In the genomic region with DNA sequence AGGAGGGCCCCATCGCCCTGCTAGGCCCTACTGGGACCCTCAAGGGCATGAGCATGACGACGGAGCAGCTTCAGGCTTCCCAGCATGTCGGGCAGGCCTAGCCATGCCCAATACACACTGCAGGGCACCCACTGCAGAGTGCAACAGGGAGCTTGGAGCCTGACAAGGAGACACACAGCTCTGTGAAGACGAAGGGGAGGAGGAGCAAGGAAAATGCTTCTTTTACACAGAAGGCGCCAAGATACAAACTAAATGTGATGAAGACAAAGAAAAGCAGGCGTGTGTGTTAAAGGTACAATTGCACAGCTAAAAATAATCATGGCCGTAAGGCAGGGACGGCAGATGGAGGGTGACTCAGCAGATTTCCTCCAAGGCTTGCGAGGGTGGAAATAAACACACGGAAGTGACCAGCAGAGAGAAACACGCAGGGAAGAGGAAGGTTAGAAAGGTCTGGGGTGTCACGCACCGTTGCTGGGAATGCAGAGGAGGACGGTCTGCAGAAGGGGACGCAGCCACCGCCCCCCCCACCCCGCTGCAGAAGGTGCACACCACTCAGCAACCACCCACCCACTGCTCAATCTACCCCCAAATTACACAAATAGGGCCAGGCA, we compare ENCODE assay signal across 7 cellular contexts.
A peak's percentile ranks its signal among the peaks of the same experiment; 100 is the strongest.
DNase-seq lines count a peak whose midpoint lies in the region; ATAC-seq and TF ChIP-seq lines count a peak whose summit lies in the region.

No MANE protein-coding gene starts in this region.

- H3K27me3 ChIP-seq in adrenal gland: no peaks in the 10 kb centered on the region

- intact Hi-C loops in adrenal gland (cut with DNase I): loop anchor here in 1 of 2 donors (10.0 kb wide), 1 partner anchor 179 kb away; the partner anchor contains the start of gene SPG7
- intact Hi-C loops in left cardiac atrium (cut with DNase I): no loop called here

- DNase-seq in GF-D8 (lab: John Stamatoyannopoulos, UW) (peak; percentile 67), NAMALWA (ENCODE audit: low spot score) (peak; percentile 39), adrenal gland (peak; percentile 65 to 92 (median 77)), left cardiac atrium (peak; percentile 67), pulmonary artery endothelial cell (ENCODE audit: low read depth, low spot score) (peak; percentile 79), NCI-H1930 (lab: John Stamatoyannopoulos, UW) (no peak)
- DNase-seq in stimulated activated CD4-positive, alpha-beta T cell treated with anti-CD3 and anti-CD28 coated beads, Interleukin-1b, Interleukin-23, amount 100 ng/mL, for 48 hours: no peak

- no peaks in the 10 kb centered on the region for H3K9me3 ChIP-seq in adrenal gland (replicated peaks in 1 of 3)

- no peaks in the 10 kb centered on the region for H3K36me3 ChIP-seq in adrenal gland (replicated peaks in 1 of 2)

- H3K4me3 ChIP-seq in adrenal gland: peak overlapping the region in 1 of 4 donors; percentile 23

- peak; percentile 69 to 72 for ATAC-seq in left cardiac atrium

- no peak for TF ChIP-seq CTCF in adrenal gland (IDR thresholded peaks at IDR 0.05)

- peaks cover 40 to 82% of the 10 kb centered on the region in 2 donors for H3K4me1 ChIP-seq in adrenal gland (replicated peaks in 1 of 2)

- peak in 1 of 2 donors; percentile 44 for TF ChIP-seq POLR2A in adrenal gland (IDR thresholded peaks at IDR 0.05)

- peak overlapping the region; percentile 50 to 97 (median 89) for H3K27ac ChIP-seq in adrenal gland

- 13 to 16% (median 15%) methylated on average over 14 to 18 of the region's 18 CpGs for WGBS in adrenal gland, 4 donors

Comparison
In these comparisons a context has a peak if more than half of its experiments do, and no peak if none do; other contexts are left out.
1. DNase-seq: peak in GF-D8 (single experiment), NAMALWA (single experiment), adrenal gland (7 of 7), left cardiac atrium (single experiment) and pulmonary artery endothelial cell (single experiment); none in stimulated activated CD4-positive, alpha-beta T cell treated with anti-CD3 and anti-CD28 coated beads, Interleukin-1b, Interleukin-23, amount 100 ng/mL, for 48 hours (single experiment) and NCI-H1930 (0 of 2).